Comparison of ENCODE assay signal across 18 cellular contexts in genomic region chr19:16334421-16334820, GRCh38. TPM values are rescaled to one million over a fixed set of nuclear protein-coding genes. Genes with fewer than 3 reads are reported as not detected.
"Had no signal": no experiment of that assay in that cellular context is flagged by ENCODE, and none has a peak within 500 bp of the region (broad histone marks: within the 10 kb centered on the region; RNA-seq: fewer than 3 reads in every experiment).

No MANE protein-coding gene starts in this region.

- H3K27me3 ChIP-seq: brain microvascular endothelial cell, gastroesophageal sphincter, spleen had no signal

- H3K4me3 ChIP-seq: gastroesophageal sphincter, psoas muscle, spleen had no signal

- ATAC-seq: activated CD8-positive, alpha-beta T cell treated with anti-CD3 and anti-CD28 coated beads, Interleukin-2, amount 10 ng/mL, durations not matched to agents 7 days and 5 days; gastroesophageal sphincter; left lobe of liver; psoas muscle; sciatic nerve; SK-N-SH treated with all-trans-retinoic acid at 6 μM for 48 hours; T-helper 17 cell had no signal

- H3K27ac ChIP-seq: brain microvascular endothelial cell, psoas muscle had no signal

- DNase-seq: activated CD4-positive, alpha-beta T cell treated with anti-CD3 and anti-CD28 coated beads for 48 hours; activated CD8-positive, alpha-beta memory T cell treated with anti-CD3 and anti-CD28 coated beads, Interleukin-2, amount 50 U/mL, for 4 hours; activated CD8-positive, alpha-beta T cell treated with anti-CD3 and anti-CD28 coated beads, Interleukin-2, amount 10 ng/mL, durations not matched to agents 7 days and 5 days; activated naive CD4-positive, alpha-beta T cell; activated naive CD8-positive, alpha-beta T cell treated with anti-CD3 and anti-CD28 coated beads, Interleukin-2, amount 10 ng/mL, durations not matched to agents 7 days and 5 days; anterior cingulate cortex; brain microvascular endothelial cell; nephron progenitor cell; psoas muscle; spleen; T-helper 17 cell had no signal

- H3K9me3 Mint-ChIP-seq: activated naive CD8-positive, alpha-beta T cell treated with anti-CD3 and anti-CD28 coated beads, Interleukin-2, amount 10 ng/mL, durations not matched to agents 7 days and 5 days; dendritic cell treated with granulocyte-macrophage colony-stimulating factor and Interleukin-4, amounts not matched to agents 40 ng/mL and 50 ng/mL, for 4 days; nephron progenitor cell had no signal

- H3K36me3 ChIP-seq: brain microvascular endothelial cell, gastroesophageal sphincter had no signal

- H3K9me3 ChIP-seq: gastroesophageal sphincter, psoas muscle, spleen had no signal

- H3K27ac Mint-ChIP-seq: activated naive CD8-positive, alpha-beta T cell treated with anti-CD3 and anti-CD28 coated beads, Interleukin-2, amount 10 ng/mL, durations not matched to agents 7 days and 5 days; dendritic cell treated with granulocyte-macrophage colony-stimulating factor and Interleukin-4, amounts not matched to agents 40 ng/mL and 50 ng/mL, for 4 days; memory B cell; nephron progenitor cell; T-helper 17 cell had no signal

- H3K4me3 Mint-ChIP-seq: activated CD8-positive, alpha-beta T cell treated with anti-CD3 and anti-CD28 coated beads, Interleukin-2, amount 10 ng/mL, durations not matched to agents 7 days and 5 days; activated naive CD8-positive, alpha-beta T cell treated with anti-CD3 and anti-CD28 coated beads, Interleukin-2, amount 10 ng/mL, durations not matched to agents 7 days and 5 days; dendritic cell treated with granulocyte-macrophage colony-stimulating factor and Interleukin-4, amounts not matched to agents 40 ng/mL and 50 ng/mL, for 4 days; memory B cell; nephron progenitor cell had no signal

- H3K27me3 Mint-ChIP-seq: memory B cell, T-helper 17 cell had no signal

RNA-seq across cellular contexts. Expression of gene KLF2, which starts 9.8 kb away (rescaled TPM):
- polyA plus RNA-seq: keratinocyte had no signal
